8 cellular contexts compared by ENCODE assay signal in genomic region chr9:134067904-134068741, GRCh38. TPM values are rescaled to one million over a fixed set of nuclear protein-coding genes. Genes with fewer than 3 reads are reported as not detected.
DNase-seq lines count a peak whose midpoint lies in the region; ATAC-seq, FAIRE-seq and TF ChIP-seq lines count a peak whose summit lies in the region.

Gene BRD3 (minus strand): TSS chr9:134068026. CDS start chr9:134053477, 14,549 bp downstream.

- H3K4me3 ChIP-seq in AG04450 (ENCODE audit: low read depth, low read length) (peak within 1 kb of the TSS; percentile 81), kidney (ENCODE audit: low read length in 2 of 2) (peak within 1 kb of the TSS; percentile 77 to 79)

- H3K4me1 ChIP-seq in kidney (ENCODE audit: control insufficient read depth in 1 of 2, insufficient read depth in 1 of 2, low read depth in 1 of 2, low read length in 2 of 2), result peaks cover 5 to 23% of the 10 kb centered on the region in 2 donors

- TF ChIP-seq CTCF in AG04450 (IDR thresholded peaks at IDR 0.05; ENCODE audit: low read depth, low read length), result no peak
- TF ChIP-seq CTCF in kidney (IDR thresholded peaks at IDR 0.05; ENCODE audit: borderline replicate concordance, extremely low read depth, insufficient read depth), result peak; percentile 3

- CTCF ChIA-PET in AG04450 (lab: Charles Lee), result no interaction called here

- intact Hi-C loops in kidney (cut with DNase I), result no loop called here

- peaks cover 0 to 3% of the 10 kb centered on the region in 2 donors for H3K36me3 ChIP-seq in kidney (ENCODE audit: control insufficient read depth in 1 of 2, insufficient read depth in 2 of 2, low read length in 2 of 2)

- H3K27me3 ChIP-seq in AG04450 (ENCODE audit: control insufficient read depth, insufficient read depth, low read length), result peaks cover 29% of the 10 kb centered on the region

- no peak within 1 kb of the TSS for H3K27ac ChIP-seq in AG04450 (ENCODE audit: low read depth, low read length)
- peak within 1 kb of the TSS; percentile 86 to 94 for H3K27ac ChIP-seq in kidney (ENCODE audit: low read depth in 2 of 2, low read length in 2 of 2)

- peaks cover 5% of the 10 kb centered on the region; the same call in 1 of the 2 replicates for H3K9me3 ChIP-seq in AG04450 (ENCODE audit: control insufficient read depth, insufficient read depth, low read length)
- no peaks in the 10 kb centered on the region for H3K9me3 ChIP-seq in kidney (ENCODE audit: control insufficient read depth in 1 of 2, low read length in 2 of 2)

- H3K9ac ChIP-seq in kidney (ENCODE audit: low read length in 2 of 2), result peak within 1 kb of the TSS; percentile 50 to 60

- POLR2A ChIA-PET in AG04450 (lab: Yijun Ruan, JAX), result no interaction called here

- no peak for FAIRE-seq in kidney (lab: Jason Lieb, UNC)

- ATAC-seq in GM18868 (IDR thresholded peaks at IDR 0.05; ENCODE audit: unreplicated experiment) (peak; percentile 79), HG03108 (IDR thresholded peaks at IDR 0.05; ENCODE audit: unreplicated experiment) (peak; percentile 73)

- DNase-seq in AG04450 (ENCODE audit: low read depth, low spot score) (peak; percentile 52), NCI-H2196 treated with DMSO at 0.1 percent for 48 hours (lab: John Stamatoyannopoulos, UW; ENCODE audit: unreplicated experiment) (peak; percentile 83), kidney (peak; percentile 94)
- peak; percentile 55 to 78 (median 72) for DNase-seq in activated CD4-positive, CD25-positive, alpha-beta regulatory T cell (lab: John Stamatoyannopoulos, UW)
- peak; percentile 84 for DNase-seq in central memory CD4-positive, alpha-beta T cell
- DNase-seq in stimulated activated CD4-positive, alpha-beta T cell treated with anti-CD3 and anti-CD28 coated beads, Interleukin-15, amount 100 ng/mL, for 1 hour (ENCODE audit: low read depth in 1 of 2, low spot score in 1 of 2), result peak; percentile 67 to 78

RNA-seq across cellular contexts. Expression of gene BRD3, which starts in this region (rescaled TPM):
- polyA plus RNA-seq in AG04450 (2011; rRNA removed) (7.1 and 7.2 TPM in 2 replicates), kidney (ENCODE audit: insufficient read depth, low read depth, low replicate concordance) (7.7 TPM)
- 8.3 and 12.5 TPM in 2 replicates for polyA minus RNA-seq in AG04450 (2011; rRNA and poly(A)+ RNA removed)
- 46.2 TPM for total RNA-seq in kidney
